In the genomic region with DNA sequence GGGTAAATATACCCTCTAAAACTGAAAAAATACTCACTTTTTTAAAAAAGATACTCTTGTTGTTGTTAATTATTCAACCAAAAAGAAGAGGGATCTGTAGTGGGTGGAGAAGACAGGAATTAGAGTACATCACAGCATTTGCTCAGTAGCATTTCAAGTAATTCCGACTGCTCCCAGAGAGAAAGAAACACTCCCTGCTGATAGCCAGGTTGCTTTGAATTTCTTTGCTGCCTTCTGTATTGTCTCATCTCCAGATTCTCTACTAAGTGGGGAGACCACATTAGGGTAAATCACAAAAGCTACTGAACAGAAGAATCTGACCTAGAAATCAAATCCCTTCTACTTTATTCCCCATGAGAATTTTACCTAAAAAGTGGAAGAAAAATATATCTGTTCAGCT, we compare ENCODE assay signal across 30 cellular contexts.
"Had no signal": no experiment of that assay in that cellular context is flagged by ENCODE, and none has a peak within 500 bp of the region (broad histone marks: within the 10 kb centered on the region; RNA-seq: fewer than 3 reads in every experiment).

No MANE protein-coding gene starts in this region.

- H3K4me1 ChIP-seq: left lung, lower lobe of right lung, pancreas, prostate gland, stomach, testis, thyroid gland, transverse colon, upper lobe of left lung, vagina had no signal

- H3K36me3 Mint-ChIP-seq: naive thymus-derived CD8-positive, alpha-beta T cell; stimulated activated naive B cell treated with anti-CD40 and anti-IgM and Interleukin-4, amounts not matched to agents 10 μg/mL and 1 μg/mL and 100 μg/mL, for 72 hours had no signal

- H3K27ac Mint-ChIP-seq: naive thymus-derived CD8-positive, alpha-beta T cell; nephron; stimulated activated naive B cell treated with anti-CD40 and anti-IgM and Interleukin-4, amounts not matched to agents 10 μg/mL and 1 μg/mL and 100 μg/mL, for 72 hours had no signal

- H3K4me2 ChIP-seq: hepatocyte had no signal

- H3K9me3 ChIP-seq: lower lobe of right lung, pancreas, prostate gland, testis, thyroid gland, transverse colon, vagina had no signal

- H3K4me3 Mint-ChIP-seq: naive thymus-derived CD8-positive, alpha-beta T cell; nephron; neural crest cell; stimulated activated naive B cell treated with anti-CD40 and anti-IgM and Interleukin-4, amounts not matched to agents 10 μg/mL and 1 μg/mL and 100 μg/mL, for 72 hours had no signal

- H3K4me1 Mint-ChIP-seq: naive thymus-derived CD8-positive, alpha-beta T cell; nephron; neural crest cell; stimulated activated naive B cell treated with anti-CD40 and anti-IgM and Interleukin-4, amounts not matched to agents 10 μg/mL and 1 μg/mL and 100 μg/mL, for 72 hours had no signal

- H3K36me3 ChIP-seq: left lung, lower lobe of right lung, pancreas, prostate gland, stomach, thyroid gland, upper lobe of left lung, vagina had no signal

- H3K27ac ChIP-seq: hepatocyte, left lung, lower lobe of right lung, pancreas, prostate gland, skin epidermis, stomach, testis, thyroid gland, transverse colon, upper lobe of left lung, vagina had no signal

- DNase-seq: kidney glomerular epithelial cell; left cardiac atrium; left lung; lower lobe of right lung; mammary epithelial cell; mesenchymal stem cell; naive thymus-derived CD8-positive, alpha-beta T cell; nucleus accumbens; pancreas; posterior cingulate gyrus; retina; right cardiac atrium; stimulated activated CD4-positive, alpha-beta T cell treated with anti-CD3 and anti-CD28 coated beads, Interleukin-12 subunit alpha, Interleukin-12 subunit beta, amount 100 ng/mL, for 4 hours; stimulated activated CD4-positive, alpha-beta T cell treated with anti-CD3 and anti-CD28 coated beads, Interleukin-15, amount 100 ng/mL, for 24 hours; stimulated activated CD4-positive, alpha-beta T cell treated with anti-CD3 and anti-CD28 coated beads, Interleukin-2, amount 100 ng/mL, for 24 hours; stimulated activated CD4-positive, alpha-beta T cell treated with anti-CD3 and anti-CD28 coated beads, Interleukin-4, amount 100 ng/mL, for 1 hour; stimulated activated naive B cell treated with anti-CD40 and anti-IgM and Interleukin-4, amounts not matched to agents 10 μg/mL and 1 μg/mL and 100 μg/mL, for 72 hours; stimulated activated naive CD8-positive, alpha-beta T cell treated with anti-CD3 and anti-CD28 coated beads, Interleukin-15, Interleukin-2, amounts not matched to agents 100 U/mL and 50 U/mL, for 24 hours; stomach; testis; thyroid gland; transverse colon; upper lobe of left lung had no signal

- ATAC-seq: left cardiac atrium; left lung; lower lobe of right lung; naive thymus-derived CD8-positive, alpha-beta T cell; pancreas; right cardiac atrium; sciatic nerve; stimulated activated naive B cell treated with anti-CD40 and anti-IgM and Interleukin-4, amounts not matched to agents 10 μg/mL and 1 μg/mL and 100 μg/mL, for 72 hours; stimulated activated naive CD8-positive, alpha-beta T cell treated with anti-CD3 and anti-CD28 coated beads, Interleukin-15, Interleukin-2, amounts not matched to agents 100 U/mL and 50 U/mL, for 24 hours had no signal

- H2AFZ ChIP-seq: hepatocyte had no signal

- H3K79me2 ChIP-seq: hepatocyte had no signal

- H3K27me3 ChIP-seq: hepatocyte, left lung, pancreas, stomach, testis, thyroid gland, transverse colon, upper lobe of left lung, vagina had no signal

- H3K27me3 Mint-ChIP-seq: naive thymus-derived CD8-positive, alpha-beta T cell; stimulated activated naive B cell treated with anti-CD40 and anti-IgM and Interleukin-4, amounts not matched to agents 10 μg/mL and 1 μg/mL and 100 μg/mL, for 72 hours had no signal

- H3K4me3 ChIP-seq: hepatocyte, left lung, lower lobe of right lung, pancreas, prostate gland, skin epidermis, stomach, testis, thyroid gland, transverse colon, upper lobe of left lung, vagina had no signal
